16 cellular contexts compared by ENCODE assay signal in genomic region chr4:14790487-14790886, GRCh38.
DNase-seq lines count a peak whose midpoint lies in the region; ATAC-seq and TF ChIP-seq lines count a peak whose summit lies in the region.
"Had no signal": no experiment of that assay in that cellular context is flagged by ENCODE, and none has a peak within 500 bp of the region (broad histone marks: within the 10 kb centered on the region; RNA-seq: fewer than 3 reads in every experiment).

No MANE protein-coding gene starts in this region.

- DNase-seq in activated naive CD4-positive, alpha-beta T cell treated with anti-CD3 and anti-CD28 coated beads for 36 hours = no peak
- DNase-seq in activated naive CD4-positive, alpha-beta T cell treated with anti-CD3 and anti-CD28 coated beads, Interleukin-2, amount 50 U/mL, for 16 hours = no peak
- DNase-seq in activated T-helper 1 cell treated with anti-CD3 and anti-CD28 coated beads, Interleukin-12 subunit alpha, Interleukin-12 subunit beta, Interleukin-2, Interleukin-4 antibody, amounts not matched to agents 30 ng/mL and 10 ng/mL and 1 ng/mL, durations not matched to agents 14 hours and 24 hours and 36 hours (ENCODE audit: low spot score) = no peak
- no peak for DNase-seq in stimulated activated naive CD8-positive, alpha-beta T cell treated with anti-CD3 and anti-CD28 coated beads, Interleukin-15, Interleukin-2, amounts not matched to agents 100 U/mL and 50 U/mL, for 24 hours
- no peak for DNase-seq in GM13977 (ENCODE audit: low spot score)
- DNase-seq: Caco-2, NCI-H1417 treated with DMSO at 0.1 percent for 48 hours, NCI-H2029, NCI-H2171 treated with DMSO at 0.1 percent for 48 hours, NCI-H510A treated with DMSO at 0.1 percent for 48 hours, SHP77 treated with DMSO at 0.1 percent for 48 hours had no signal

- ATAC-seq in GM21717 (IDR thresholded peaks at IDR 0.05; ENCODE audit: unreplicated experiment) = peak; percentile 65
- peak; percentile 60 for ATAC-seq in stimulated activated naive CD8-positive, alpha-beta T cell treated with anti-CD3 and anti-CD28 coated beads, Interleukin-15, Interleukin-2, amounts not matched to agents 100 U/mL and 50 U/mL, for 24 hours
- ATAC-seq in HG02678 (IDR thresholded peaks at IDR 0.05; ENCODE audit: unreplicated experiment) = no peak
- ATAC-seq: GM23338 had no signal

- H3K9me3 Mint-ChIP-seq in activated naive CD4-positive, alpha-beta T cell treated with anti-CD3 and anti-CD28 coated beads for 36 hours = peaks cover 19% of the 10 kb centered on the region
- peaks cover 58% of the 10 kb centered on the region for H3K9me3 Mint-ChIP-seq in activated T-helper 1 cell treated with anti-CD3 and anti-CD28 coated beads, Interleukin-12 subunit alpha, Interleukin-12 subunit beta, Interleukin-2, Interleukin-4 antibody, amounts not matched to agents 30 ng/mL and 10 ng/mL and 1 ng/mL, durations not matched to agents 14 hours and 24 hours and 36 hours

- peaks cover 12% of the 10 kb centered on the region for H3K4me1 Mint-ChIP-seq in activated naive CD4-positive, alpha-beta T cell treated with anti-CD3 and anti-CD28 coated beads for 36 hours (ENCODE audit: low read depth)
- peaks cover 47% of the 10 kb centered on the region for H3K4me1 Mint-ChIP-seq in activated T-helper 1 cell treated with anti-CD3 and anti-CD28 coated beads, Interleukin-12 subunit alpha, Interleukin-12 subunit beta, Interleukin-2, Interleukin-4 antibody, amounts not matched to agents 30 ng/mL and 10 ng/mL and 1 ng/mL, durations not matched to agents 14 hours and 24 hours and 36 hours (ENCODE audit: low read depth)
- H3K4me1 Mint-ChIP-seq: CD14-positive monocyte, IgD-negative memory B cell had no signal

- peak overlapping the region; percentile 32 for H3K27ac Mint-ChIP-seq in activated naive CD4-positive, alpha-beta T cell treated with anti-CD3 and anti-CD28 coated beads for 36 hours
- H3K27ac Mint-ChIP-seq in activated T-helper 1 cell treated with anti-CD3 and anti-CD28 coated beads, Interleukin-12 subunit alpha, Interleukin-12 subunit beta, Interleukin-2, Interleukin-4 antibody, amounts not matched to agents 30 ng/mL and 10 ng/mL and 1 ng/mL, durations not matched to agents 14 hours and 24 hours and 36 hours = peak overlapping the region; percentile 72
- H3K27ac Mint-ChIP-seq: CD14-positive monocyte, GM23338, IgD-negative memory B cell had no signal

- no peak overlapping the region for H3K4me3 Mint-ChIP-seq in activated naive CD4-positive, alpha-beta T cell treated with anti-CD3 and anti-CD28 coated beads for 36 hours
- H3K4me3 Mint-ChIP-seq in activated T-helper 1 cell treated with anti-CD3 and anti-CD28 coated beads, Interleukin-12 subunit alpha, Interleukin-12 subunit beta, Interleukin-2, Interleukin-4 antibody, amounts not matched to agents 30 ng/mL and 10 ng/mL and 1 ng/mL, durations not matched to agents 14 hours and 24 hours and 36 hours = no peak overlapping the region
- H3K4me3 Mint-ChIP-seq: CD14-positive monocyte, GM23338, IgD-negative memory B cell had no signal

- peaks cover 7% of the 10 kb centered on the region for H3K36me3 Mint-ChIP-seq in activated naive CD4-positive, alpha-beta T cell treated with anti-CD3 and anti-CD28 coated beads for 36 hours (ENCODE audit: low read depth)
- H3K36me3 Mint-ChIP-seq in activated T-helper 1 cell treated with anti-CD3 and anti-CD28 coated beads, Interleukin-12 subunit alpha, Interleukin-12 subunit beta, Interleukin-2, Interleukin-4 antibody, amounts not matched to agents 30 ng/mL and 10 ng/mL and 1 ng/mL, durations not matched to agents 14 hours and 24 hours and 36 hours (ENCODE audit: low read depth) = peaks cover 8% of the 10 kb centered on the region
- H3K36me3 Mint-ChIP-seq: CD14-positive monocyte had no signal

- H3K27me3 Mint-ChIP-seq in activated naive CD4-positive, alpha-beta T cell treated with anti-CD3 and anti-CD28 coated beads for 36 hours (ENCODE audit: low read depth) = peaks cover 50% of the 10 kb centered on the region
- H3K27me3 Mint-ChIP-seq in activated T-helper 1 cell treated with anti-CD3 and anti-CD28 coated beads, Interleukin-12 subunit alpha, Interleukin-12 subunit beta, Interleukin-2, Interleukin-4 antibody, amounts not matched to agents 30 ng/mL and 10 ng/mL and 1 ng/mL, durations not matched to agents 14 hours and 24 hours and 36 hours (ENCODE audit: insufficient read depth) = no peaks in the 10 kb centered on the region

- CTCF ChIA-PET in activated naive CD4-positive, alpha-beta T cell treated with anti-CD3 and anti-CD28 coated beads for 36 hours (lab: Charles Lee) = interaction anchor here (0.7 kb wide), 1 partner anchor 164 kb away, joined by 3 read pairs; no protein-coding TSS in a partner anchor

- in situ Hi-C loops in GM13977 (cut with MboI; ENCODE audit: low pct_unique_long_range_greater_than_20kb, low sequenced_read_pairs, unreplicated experiment) = no loop called here

- intact Hi-C loops in activated naive CD4-positive, alpha-beta T cell treated with anti-CD3 and anti-CD28 coated beads for 36 hours (cut with micrococcal nuclease) = loop anchor here (1.0 kb wide), 4 partner anchors 8 to 216 kb away; partner anchors contain the start of gene CPEB2
- intact Hi-C loops in activated T-helper 1 cell treated with anti-CD3 and anti-CD28 coated beads, Interleukin-12 subunit alpha, Interleukin-12 subunit beta, Interleukin-2, Interleukin-4 antibody, amounts not matched to agents 30 ng/mL and 10 ng/mL and 1 ng/mL, durations not matched to agents 14 hours and 24 hours and 36 hours (cut with micrococcal nuclease) = loop anchor here (1.0 kb wide), 2 partner anchors 8 to 66 kb away; no protein-coding TSS in a partner anchor

- no peak for TF ChIP-seq CTCF in GM13977 (IDR thresholded peaks at IDR 0.05; ENCODE audit: extremely low read depth, insufficient read depth, missing control alignments)
